ENCODE assay signal across 1 cellular context in the genomic region with DNA sequence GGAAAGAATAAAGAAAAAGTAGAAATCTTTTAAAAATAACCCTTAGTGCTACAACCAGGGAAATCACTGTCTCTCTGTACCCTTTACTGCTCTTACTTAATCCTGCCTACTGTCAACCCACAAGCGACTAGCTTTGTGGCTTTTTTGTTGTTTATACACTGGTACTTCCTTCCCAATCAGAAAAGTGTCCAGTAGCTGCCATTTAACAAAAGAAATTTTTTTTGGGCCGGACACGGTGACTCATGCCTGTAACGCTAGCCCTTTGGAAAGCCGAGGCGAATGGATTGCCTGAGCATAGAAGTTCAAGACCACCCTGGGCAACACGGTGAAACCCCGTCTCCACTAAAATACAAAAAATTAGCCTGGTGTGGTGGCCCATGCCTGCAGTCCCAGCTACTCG.
TF ChIP-seq lines count a peak whose summit lies in the region.

No MANE protein-coding gene starts in this region.

TF ChIP-seq in SK-N-SH, 30 proteins besides CTCF, POLR2A, EP300 and RAD21 (continued from another document):
- TF ChIP-seq USF2 (IDR thresholded peaks at IDR 0.05; ENCODE audit: borderline replicate concordance, low read depth, low read length) (no peak), FOXJ3 (CRISPR knock-in tag; IDR thresholded peaks at IDR 0.05) (no peak)
